Comparison of ENCODE assay signal across 17 cellular contexts in genomic region chr5:14216902-14217301, GRCh38.
DNase-seq lines count a peak whose midpoint lies in the region; ATAC-seq, FAIRE-seq and TF ChIP-seq lines count a peak whose summit lies in the region.
"Had no signal": no experiment of that assay in that cellular context is flagged by ENCODE, and none has a peak within 500 bp of the region (broad histone marks: within the 10 kb centered on the region; RNA-seq: fewer than 3 reads in every experiment).

No MANE protein-coding gene starts in this region.

- TF ChIP-seq EP300 in suprapubic skin (IDR thresholded peaks at IDR 0.05) = no peak

- H3K27me3 Mint-ChIP-seq in GM23338 (ENCODE audit: insufficient read depth, low read depth, poor library complexity) = peaks cover 4% of the 10 kb centered on the region
- H3K27me3 Mint-ChIP-seq in astrocyte (ENCODE audit: low read depth, unreplicated experiment) = no peaks in the 10 kb centered on the region
- H3K27me3 Mint-ChIP-seq in osteocyte (ENCODE audit: unreplicated experiment) = no peaks in the 10 kb centered on the region

- H3K4me1 ChIP-seq in GM23338 (ENCODE audit: insufficient read depth) (peaks cover 96% of the 10 kb centered on the region), astrocyte (ENCODE audit: insufficient read depth, low read length) (peaks cover 67% of the 10 kb centered on the region), suprapubic skin (peaks cover 34% of the 10 kb centered on the region)

- H3F3A ChIP-seq in GM23338 (replicated peaks; ENCODE audit: low read depth) = no peaks in the 10 kb centered on the region

- H3K79me2 ChIP-seq in GM23338 (replicated peaks; ENCODE audit: insufficient read depth) (peaks cover 99% of the 10 kb centered on the region), astrocyte (ENCODE audit: insufficient read depth, low read length) (peaks cover 100% of the 10 kb centered on the region)

- DNase-seq in GM23338 (ENCODE audit: low spot score) (peak; percentile 81), astrocyte (ENCODE audit: low read depth) (peak; percentile 73), iPS-NIHi7 (ENCODE audit: extremely low spot score) (peak; percentile 50), osteocyte (ENCODE audit: extremely low spot score, unreplicated experiment) (no peak), suprapubic skin (ENCODE audit: low spot score in 2 of 2) (no peak), activated gamma-delta T cell (lab: John Stamatoyannopoulos, UW) (no peak), AG20443 (ENCODE audit: low spot score) (no peak)
- DNase-seq: activated CD8-positive, alpha-beta memory T cell treated with anti-CD3 and anti-CD28 coated beads, Interleukin-2, amount 10 ng/mL, durations not matched to agents 7 days and 5 days; activated naive CD4-positive, alpha-beta T cell treated with Interleukin-2 at 50 U/mL for 16 hours; DMS153; NCI-H1092; ovary; SK-N-SH; thyroid gland had no signal

- H3K9me3 ChIP-seq in astrocyte (ENCODE audit: insufficient read depth, low read depth, low read length) = no peaks in the 10 kb centered on the region
- H3K9me3 ChIP-seq in suprapubic skin = no peaks in the 10 kb centered on the region
- H3K9me3 ChIP-seq: ovary, SK-N-SH, thyroid gland had no signal

- H3K4me3 ChIP-seq in GM23338 (no peak overlapping the region), astrocyte (ENCODE audit: insufficient read depth, low read depth, low read length) (no peak overlapping the region), suprapubic skin (no peak overlapping the region)
- H3K4me3 ChIP-seq: cardiac muscle cell, ovary, thyroid gland had no signal

- H3K4me2 ChIP-seq in GM23338 (peak overlapping the region; percentile 33; the same call in 1 of the 2 replicates), astrocyte (ENCODE audit: low read length) (peak overlapping the region; percentile 7)
- H3K4me2 ChIP-seq: SK-N-SH had no signal

- no peak for FAIRE-seq in astrocyte (lab: Jason Lieb, UNC)

- H3K9me3 Mint-ChIP-seq in GM23338 = no peaks in the 10 kb centered on the region
- H3K9me3 Mint-ChIP-seq in astrocyte (ENCODE audit: unreplicated experiment) = no peaks in the 10 kb centered on the region
- H3K9me3 Mint-ChIP-seq in osteocyte (ENCODE audit: unreplicated experiment) = no peaks in the 10 kb centered on the region

- no peak overlapping the region for H3K27ac Mint-ChIP-seq in GM23338
- peak overlapping the region; percentile 65 for H3K27ac Mint-ChIP-seq in astrocyte (ENCODE audit: unreplicated experiment)
- peak overlapping the region; percentile 6 for H3K27ac Mint-ChIP-seq in osteocyte (ENCODE audit: unreplicated experiment)
- H3K27ac Mint-ChIP-seq: activated CD8-positive, alpha-beta memory T cell treated with anti-CD3 and anti-CD28 coated beads, Interleukin-2, amount 10 ng/mL, durations not matched to agents 7 days and 5 days had no signal

- TF ChIP-seq CTCF in GM23338 (conservative IDR thresholded peaks at IDR 0.05; ENCODE audit: low read depth in 2 of 2) = no peak
- TF ChIP-seq CTCF in astrocyte (IDR thresholded peaks at IDR 0.05; ENCODE audit: insufficient read depth, low read depth, low read length) = no peak
- TF ChIP-seq CTCF in osteocyte (IDR thresholded peaks at IDR 0.05) = no peak
- TF ChIP-seq CTCF in suprapubic skin (IDR thresholded peaks at IDR 0.05) = no peak

- H4K20me1 ChIP-seq in GM23338 (replicated peaks; ENCODE audit: insufficient read depth) = peaks cover 29% of the 10 kb centered on the region
- peaks cover 96% of the 10 kb centered on the region for H4K20me1 ChIP-seq in astrocyte (ENCODE audit: insufficient read depth, low read length)

- H3K9me2 ChIP-seq in GM23338 (ENCODE audit: insufficient read depth) = peaks cover 12% of the 10 kb centered on the region
- H3K9me2 ChIP-seq: SK-N-SH had no signal

- H3K27ac ChIP-seq in GM23338 (ENCODE audit: low read depth) (peak overlapping the region; percentile 70; the same call in 1 of the 2 replicates), astrocyte (ENCODE audit: low read depth, low read length) (peak overlapping the region; percentile 29), suprapubic skin (no peak overlapping the region)
- H3K27ac ChIP-seq: cardiac muscle cell, ovary, thyroid gland, VCaP had no signal

- H3K36me3 ChIP-seq in GM23338 (ENCODE audit: insufficient read depth) (no peaks in the 10 kb centered on the region), astrocyte (ENCODE audit: insufficient read depth, low read length) (peaks cover 9% of the 10 kb centered on the region), suprapubic skin (no peaks in the 10 kb centered on the region)
- H3K36me3 ChIP-seq: cardiac muscle cell, ovary, thyroid gland had no signal

- WGBS in suprapubic skin = 93% methylated on average over 7 of the region's 7 CpGs

- peak; percentile 74 for ATAC-seq in GM23338
- no peak for ATAC-seq in HG02981 (IDR thresholded peaks at IDR 0.05; ENCODE audit: unreplicated experiment)
- ATAC-seq: activated CD8-positive, alpha-beta memory T cell treated with anti-CD3 and anti-CD28 coated beads, Interleukin-2, amount 10 ng/mL, durations not matched to agents 7 days and 5 days had no signal

- H3K9ac ChIP-seq in astrocyte (ENCODE audit: low read length) = peak overlapping the region; percentile 15
- H3K9ac ChIP-seq: SK-N-SH had no signal

- H2AFZ ChIP-seq in GM23338 = no peak overlapping the region
- H2AFZ ChIP-seq in astrocyte (ENCODE audit: low read depth, low read length) = no peak overlapping the region

- no peaks in the 10 kb centered on the region for H3K36me3 Mint-ChIP-seq in GM23338 (ENCODE audit: low read depth)
- H3K36me3 Mint-ChIP-seq in astrocyte (ENCODE audit: low read depth, unreplicated experiment) = peaks cover 9% of the 10 kb centered on the region
- H3K36me3 Mint-ChIP-seq in osteocyte (ENCODE audit: unreplicated experiment) = no peaks in the 10 kb centered on the region
- H3K36me3 Mint-ChIP-seq: activated CD8-positive, alpha-beta memory T cell treated with anti-CD3 and anti-CD28 coated beads, Interleukin-2, amount 10 ng/mL, durations not matched to agents 7 days and 5 days had no signal

- no peak for TF ChIP-seq POLR2A in suprapubic skin (IDR thresholded peaks at IDR 0.05)

- H3K27me3 ChIP-seq in GM23338 (ENCODE audit: insufficient read depth) (no peaks in the 10 kb centered on the region), astrocyte (ENCODE audit: insufficient read depth, low read length) (no peaks in the 10 kb centered on the region), suprapubic skin (no peaks in the 10 kb centered on the region)
- H3K27me3 ChIP-seq: cardiac muscle cell, ovary, thyroid gland had no signal

- no peak overlapping the region for H3K4me3 Mint-ChIP-seq in GM23338
- no peak overlapping the region for H3K4me3 Mint-ChIP-seq in astrocyte (ENCODE audit: unreplicated experiment)
- no peak overlapping the region for H3K4me3 Mint-ChIP-seq in osteocyte (ENCODE audit: unreplicated experiment)
- H3K4me3 Mint-ChIP-seq: activated CD8-positive, alpha-beta memory T cell treated with anti-CD3 and anti-CD28 coated beads, Interleukin-2, amount 10 ng/mL, durations not matched to agents 7 days and 5 days had no signal

- H3K4me1 Mint-ChIP-seq in GM23338 (peaks cover 88% of the 10 kb centered on the region), astrocyte (ENCODE audit: low read depth, unreplicated experiment) (peaks cover 90% of the 10 kb centered on the region), osteocyte (ENCODE audit: unreplicated experiment) (peaks cover 86% of the 10 kb centered on the region)
- H3K4me1 Mint-ChIP-seq: activated CD8-positive, alpha-beta memory T cell treated with anti-CD3 and anti-CD28 coated beads, Interleukin-2, amount 10 ng/mL, durations not matched to agents 7 days and 5 days had no signal

Comparison
In these comparisons a context has a peak if more than half of its experiments do, and no peak if none do; other contexts are left out.
1. DNase-seq: peak in GM23338 (single experiment), astrocyte (single experiment) and iPS-NIHi7 (single experiment); none in osteocyte (single experiment), suprapubic skin (0 of 2), activated gamma-delta T cell (single experiment) and AG20443 (single experiment).